Comparison of ENCODE assay signal across 8 cellular contexts in the genomic region with DNA sequence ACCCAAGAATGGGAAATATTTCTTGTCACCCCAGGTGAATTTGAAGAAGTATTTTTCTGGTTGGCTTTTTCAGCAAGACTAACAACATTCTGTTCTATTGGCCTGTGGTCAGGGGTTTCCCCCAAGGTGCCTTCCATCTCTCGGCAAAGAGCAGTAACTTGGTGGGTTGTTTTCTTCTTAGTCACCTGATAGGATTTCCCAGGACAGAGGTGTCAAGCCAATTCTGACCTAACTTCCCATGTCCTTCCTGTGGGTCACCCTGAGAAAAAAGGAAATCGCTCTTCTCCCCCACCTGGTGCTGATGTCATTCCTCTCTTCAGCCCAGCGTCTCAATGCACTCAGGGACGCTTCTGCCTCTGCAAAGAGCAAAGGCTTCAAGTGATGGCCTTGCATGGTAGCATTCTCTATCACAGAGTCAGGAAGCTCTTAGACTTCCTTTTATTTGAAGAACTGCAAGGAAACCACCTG. TPM values are rescaled to one million over a fixed set of nuclear protein-coding genes. Genes with fewer than 3 reads are reported as not detected.
DNase-seq lines count a peak whose midpoint lies in the region; ATAC-seq lines count a peak whose summit lies in the region.

No MANE protein-coding gene starts in this region.

- H3K27ac Mint-ChIP-seq in activated T-helper 17 cell treated with anti-CD3 and anti-CD28 coated beads, Interleukin-2, amount 50 U/mL, for 72 hours: peak overlapping the region; percentile 62

- intact Hi-C loops in head of caudate nucleus (cut with DNase I): no loop called here

- peak overlapping the region; percentile 72 for H3K4me3 Mint-ChIP-seq in activated T-helper 17 cell treated with anti-CD3 and anti-CD28 coated beads, Interleukin-2, amount 50 U/mL, for 72 hours

- no peaks in the 10 kb centered on the region for H3K27me3 Mint-ChIP-seq in activated T-helper 17 cell treated with anti-CD3 and anti-CD28 coated beads, Interleukin-2, amount 50 U/mL, for 72 hours

- DNase-seq in A172 (ENCODE audit: low spot score) (peak; percentile 13), NCI-H526 treated with DMSO at 0.1 percent for 48 hours (lab: John Stamatoyannopoulos, UW) (no peak), head of caudate nucleus (no peak), NCI-H82 treated with DMSO at 0.1 percent for 48 hours (lab: John Stamatoyannopoulos, UW; ENCODE audit: unreplicated experiment) (no peak)
- DNase-seq in stimulated activated CD4-positive, alpha-beta T cell treated with anti-CD3 and anti-CD28 coated beads, TNF-alpha, amount 100 ng/mL, for 4 hours (ENCODE audit: low read depth in 3 of 3): peak; percentile 6 to 41 (median 38)

- peaks cover 39% of the 10 kb centered on the region for H3K4me1 Mint-ChIP-seq in activated T-helper 17 cell treated with anti-CD3 and anti-CD28 coated beads, Interleukin-2, amount 50 U/mL, for 72 hours

- no peaks in the 10 kb centered on the region for H3K9me3 Mint-ChIP-seq in activated T-helper 17 cell treated with anti-CD3 and anti-CD28 coated beads, Interleukin-2, amount 50 U/mL, for 72 hours

- ATAC-seq in GM19455 (IDR thresholded peaks at IDR 0.05; ENCODE audit: unreplicated experiment) (peak; percentile 72), HG03521 (IDR thresholded peaks at IDR 0.05; ENCODE audit: unreplicated experiment) (peak; percentile 76)
- peak; percentile 96 for ATAC-seq in activated T-helper 17 cell treated with anti-CD3 and anti-CD28 coated beads, Interleukin-2, amount 50 U/mL, for 72 hours (replicated peaks)

- H3K36me3 Mint-ChIP-seq in activated T-helper 17 cell treated with anti-CD3 and anti-CD28 coated beads, Interleukin-2, amount 50 U/mL, for 72 hours (ENCODE audit: low read depth): no peaks in the 10 kb centered on the region

RNA-seq across cellular contexts. Expression of gene IFNG, which starts 16.1 kb away (rescaled TPM):
- not detected in 2 replicates for total RNA-seq in A172 (2014; rRNA removed; shearing (Covaris generic))
- 10 to 100 TPM; 33.2 to 51.7 TPM for total RNA-seq in activated T-helper 17 cell treated with anti-CD3 and anti-CD28 coated beads, Interleukin-2, amount 50 U/mL, for 72 hours

RNA-seq across cellular contexts. Expression of gene IL26, which starts 50.0 kb away (rescaled TPM):
- not detected in 2 replicates for total RNA-seq in A172 (2014; rRNA removed; shearing (Covaris generic))
- total RNA-seq in activated T-helper 17 cell treated with anti-CD3 and anti-CD28 coated beads, Interleukin-2, amount 50 U/mL, for 72 hours: 10 to 100 TPM in 1 of 2 donors, 1 to 10 TPM in 1; 8.0 to 66.8 TPM

Comparison
In these comparisons a context has a peak if more than half of its experiments do, and no peak if none do; other contexts are left out.
1. DNase-seq: peak in A172 (single experiment) and stimulated activated CD4-positive, alpha-beta T cell treated with anti-CD3 and anti-CD28 coated beads, TNF-alpha, amount 100 ng/mL, for 4 hours (3 of 3); none in NCI-H526 treated with DMSO at 0.1 percent for 48 hours (single experiment), head of caudate nucleus (0 of 42) and NCI-H82 treated with DMSO at 0.1 percent for 48 hours (single experiment).
2. RNA of gene IFNG, which starts 16.1 kb away (total RNA-seq): 33.2 to 51.7 TPM in activated T-helper 17 cell treated with anti-CD3 and anti-CD28 coated beads, Interleukin-2, amount 50 U/mL, for 72 hours; not detected in A172; every median in the first group is over 10 times any median in the second.
3. Peak in every context shown above with its lines, with median percentiles within 50 percentile points of each other: ATAC-seq.